Comparison of ENCODE assay signal across 1 cellular context in genomic region chr1:44786138-44786840, GRCh38.
A peak's percentile ranks its signal among the peaks of the same experiment; 100 is the strongest.
TF ChIP-seq lines count a peak whose summit lies in the region.

No MANE protein-coding gene starts in this region.

TF ChIP-seq in HepG2, 621 proteins besides CTCF, POLR2A, EP300 and RAD21 (continued from another document and continues in another):
- no peak for TF ChIP-seq ZNF570 (CRISPR knock-in tag; IDR thresholded peaks at IDR 0.05; ENCODE audit: borderline replicate concordance)
- TF ChIP-seq SMAD1 (CRISPR knock-in tag; IDR thresholded peaks at IDR 0.05; ENCODE audit: borderline replicate concordance, low read depth): no peak
- 0 out of 2 replicates have a peak, but pooled peaks have one; percentile 39 for TF ChIP-seq HIC2 (CRISPR knock-in tag; IDR thresholded peaks at IDR 0.05; ENCODE audit: low read depth)
- 0 out of 2 replicates have a peak, but pooled peaks have one; percentile 46 for TF ChIP-seq ZNF468 (CRISPR knock-in tag; IDR thresholded peaks at IDR 0.05)
- TF ChIP-seq KDM5B (CRISPR knock-in tag; IDR thresholded peaks at IDR 0.05; ENCODE audit: borderline replicate concordance): peak; percentile 53; the same call in 1 of the 2 replicates
- TF ChIP-seq PRDM10 (CRISPR knock-in tag; IDR thresholded peaks at IDR 0.05; ENCODE audit: low read depth): 0 out of 2 replicates have a peak, but pooled peaks have one; percentile 39
- no peak for TF ChIP-seq ARNTL (CRISPR knock-in tag; IDR thresholded peaks at IDR 0.05)
- no peak for TF ChIP-seq JDP2 (CRISPR knock-in tag; IDR thresholded peaks at IDR 0.05; ENCODE audit: borderline replicate concordance)
- TF ChIP-seq ARID4A (CRISPR knock-in tag; IDR thresholded peaks at IDR 0.05; ENCODE audit: borderline replicate concordance): 0 out of 2 replicates have a peak, but pooled peaks have one; percentile 13
- no peak for TF ChIP-seq HNF4A (CRISPR knock-in tag; IDR thresholded peaks at IDR 0.05)
- TF ChIP-seq ZNF552 (CRISPR knock-in tag; IDR thresholded peaks at IDR 0.05; ENCODE audit: borderline replicate concordance): no peak
- TF ChIP-seq, protein P1, sequence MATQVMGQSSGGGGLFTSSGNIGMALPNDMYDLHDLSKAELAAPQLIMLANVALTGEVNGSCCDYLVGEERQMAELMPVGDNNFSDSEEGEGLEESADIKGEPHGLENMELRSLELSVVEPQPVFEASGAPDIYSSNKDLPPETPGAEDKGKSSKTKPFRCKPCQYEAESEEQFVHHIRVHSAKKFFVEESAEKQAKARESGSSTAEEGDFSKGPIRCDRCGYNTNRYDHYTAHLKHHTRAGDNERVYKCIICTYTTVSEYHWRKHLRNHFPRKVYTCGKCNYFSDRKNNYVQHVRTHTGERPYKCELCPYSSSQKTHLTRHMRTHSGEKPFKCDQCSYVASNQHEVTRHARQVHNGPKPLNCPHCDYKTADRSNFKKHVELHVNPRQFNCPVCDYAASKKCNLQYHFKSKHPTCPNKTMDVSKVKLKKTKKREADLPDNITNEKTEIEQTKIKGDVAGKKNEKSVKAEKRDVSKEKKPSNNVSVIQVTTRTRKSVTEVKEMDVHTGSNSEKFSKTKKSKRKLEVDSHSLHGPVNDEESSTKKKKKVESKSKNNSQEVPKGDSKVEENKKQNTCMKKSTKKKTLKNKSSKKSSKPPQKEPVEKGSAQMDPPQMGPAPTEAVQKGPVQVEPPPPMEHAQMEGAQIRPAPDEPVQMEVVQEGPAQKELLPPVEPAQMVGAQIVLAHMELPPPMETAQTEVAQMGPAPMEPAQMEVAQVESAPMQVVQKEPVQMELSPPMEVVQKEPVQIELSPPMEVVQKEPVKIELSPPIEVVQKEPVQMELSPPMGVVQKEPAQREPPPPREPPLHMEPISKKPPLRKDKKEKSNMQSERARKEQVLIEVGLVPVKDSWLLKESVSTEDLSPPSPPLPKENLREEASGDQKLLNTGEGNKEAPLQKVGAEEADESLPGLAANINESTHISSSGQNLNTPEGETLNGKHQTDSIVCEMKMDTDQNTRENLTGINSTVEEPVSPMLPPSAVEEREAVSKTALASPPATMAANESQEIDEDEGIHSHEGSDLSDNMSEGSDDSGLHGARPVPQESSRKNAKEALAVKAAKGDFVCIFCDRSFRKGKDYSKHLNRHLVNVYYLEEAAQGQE (IDR thresholded peaks at IDR 0.05; ENCODE audit: borderline replicate concordance in 1 of 2, low read depth in 1 of 2, low read length in 2 of 2): no peak
- TF ChIP-seq SIN3A (IDR thresholded peaks at IDR 0.05; ENCODE audit: borderline replicate concordance, low read depth, low read length): no peak
- no peak for TF ChIP-seq FOXC1 (CRISPR knock-in tag; IDR thresholded peaks at IDR 0.05; ENCODE audit: borderline replicate concordance)
- TF ChIP-seq, protein P2, sequence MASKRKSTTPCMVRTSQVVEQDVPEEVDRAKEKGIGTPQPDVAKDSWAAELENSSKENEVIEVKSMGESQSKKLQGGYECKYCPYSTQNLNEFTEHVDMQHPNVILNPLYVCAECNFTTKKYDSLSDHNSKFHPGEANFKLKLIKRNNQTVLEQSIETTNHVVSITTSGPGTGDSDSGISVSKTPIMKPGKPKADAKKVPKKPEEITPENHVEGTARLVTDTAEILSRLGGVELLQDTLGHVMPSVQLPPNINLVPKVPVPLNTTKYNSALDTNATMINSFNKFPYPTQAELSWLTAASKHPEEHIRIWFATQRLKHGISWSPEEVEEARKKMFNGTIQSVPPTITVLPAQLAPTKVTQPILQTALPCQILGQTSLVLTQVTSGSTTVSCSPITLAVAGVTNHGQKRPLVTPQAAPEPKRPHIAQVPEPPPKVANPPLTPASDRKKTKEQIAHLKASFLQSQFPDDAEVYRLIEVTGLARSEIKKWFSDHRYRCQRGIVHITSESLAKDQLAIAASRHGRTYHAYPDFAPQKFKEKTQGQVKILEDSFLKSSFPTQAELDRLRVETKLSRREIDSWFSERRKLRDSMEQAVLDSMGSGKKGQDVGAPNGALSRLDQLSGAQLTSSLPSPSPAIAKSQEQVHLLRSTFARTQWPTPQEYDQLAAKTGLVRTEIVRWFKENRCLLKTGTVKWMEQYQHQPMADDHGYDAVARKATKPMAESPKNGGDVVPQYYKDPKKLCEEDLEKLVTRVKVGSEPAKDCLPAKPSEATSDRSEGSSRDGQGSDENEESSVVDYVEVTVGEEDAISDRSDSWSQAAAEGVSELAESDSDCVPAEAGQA (IDR thresholded peaks at IDR 0.05; ENCODE audit: low read depth): no peak
- TF ChIP-seq, protein P2 (CRISPR knock-in tag; IDR thresholded peaks at IDR 0.05; ENCODE audit: borderline replicate concordance): no peak
- TF ChIP-seq, protein P3, sequence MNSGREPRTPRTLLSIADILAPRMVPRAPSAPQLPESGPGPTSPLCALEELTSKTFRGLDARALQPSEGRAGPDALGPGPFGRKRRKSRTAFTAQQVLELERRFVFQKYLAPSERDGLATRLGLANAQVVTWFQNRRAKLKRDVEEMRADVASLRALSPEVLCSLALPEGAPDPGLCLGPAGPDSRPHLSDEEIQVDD (CRISPR knock-in tag; IDR thresholded peaks at IDR 0.05; ENCODE audit: borderline replicate concordance): peak; percentile 85
- TF ChIP-seq HDAC2 (CRISPR knock-in tag; IDR thresholded peaks at IDR 0.05): peak; percentile 48; the same call in 1 of the 2 replicates
- TF ChIP-seq FLYWCH1 (CRISPR knock-in tag; IDR thresholded peaks at IDR 0.05): no peak
- 0 out of 2 replicates have a peak, but pooled peaks have one; percentile 32 for TF ChIP-seq ATF2 (CRISPR knock-in tag; IDR thresholded peaks at IDR 0.05)
- no peak for TF ChIP-seq LRRFIP1 (CRISPR knock-in tag; conservative IDR thresholded peaks at IDR 0.05)
- peak; percentile 27; the same call in 1 of the 2 replicates for TF ChIP-seq SMC3 (IDR thresholded peaks at IDR 0.05; ENCODE audit: low read length)
- no peak for TF ChIP-seq MZF1 (CRISPR knock-in tag; IDR thresholded peaks at IDR 0.05; ENCODE audit: borderline replicate concordance)
